ENCODE assay signal across 1 cellular context in the genomic region with DNA sequence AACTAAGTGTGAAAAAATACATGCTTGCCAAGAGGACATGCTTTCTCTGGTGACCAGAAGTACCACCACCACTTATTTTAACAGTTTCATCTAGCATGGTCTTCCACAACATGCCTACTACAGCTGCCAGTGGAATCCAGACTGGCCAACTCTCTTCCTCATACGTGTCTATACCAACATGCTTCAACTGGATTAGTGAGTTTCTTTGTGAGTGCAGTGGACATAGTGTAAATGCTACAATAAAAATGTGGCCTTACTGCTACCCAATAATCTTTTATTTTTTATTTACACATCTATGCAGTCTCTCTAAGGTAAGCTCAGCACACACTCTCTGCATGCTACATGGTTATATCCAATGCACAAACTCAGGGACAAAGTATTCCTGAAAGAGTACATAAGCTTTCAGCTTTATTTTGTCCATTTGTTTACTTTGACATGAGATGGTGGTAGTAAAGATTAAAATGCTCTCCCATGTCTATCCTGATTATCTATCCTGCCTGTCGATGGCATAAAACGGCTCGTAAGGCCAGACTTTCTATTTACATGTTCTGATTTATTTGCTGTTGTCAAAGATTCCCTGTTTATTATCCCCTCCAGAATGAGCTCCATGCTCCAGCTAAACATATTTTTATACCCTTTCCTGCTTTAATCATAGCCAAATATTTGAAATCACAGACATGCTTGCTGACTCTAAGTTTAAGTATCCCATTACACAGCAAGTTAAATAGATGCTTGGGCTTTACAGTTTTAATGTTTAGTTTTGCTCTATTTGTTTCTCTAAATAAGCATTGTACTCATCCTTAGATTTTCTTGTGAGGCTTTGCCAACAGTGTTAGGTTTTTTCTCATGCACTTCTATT.
TF ChIP-seq lines count a peak whose summit lies in the region.

No MANE protein-coding gene starts in this region.

TF ChIP-seq in HEK293, 187 proteins besides CTCF, POLR2A, EP300 and RAD21 (continued from another document):
- no peak for TF ChIP-seq INSM2 (tag by site-specific recombination; IDR thresholded peaks at IDR 0.05)
